Comparison of ENCODE assay signal across 8 cellular contexts in genomic region chr6:30683137-30683979, GRCh38. TPM values are rescaled to one million over a fixed set of nuclear protein-coding genes. Genes with fewer than 3 reads are reported as not detected.
DNase-seq lines count a peak whose midpoint lies in the region; ATAC-seq and TF ChIP-seq lines count a peak whose summit lies in the region.

No MANE protein-coding gene starts in this region.

- peak overlapping the region; percentile 94 to 99 for H3K4me3 Mint-ChIP-seq in CD14-positive monocyte
- H3K4me3 Mint-ChIP-seq in neural crest cell, result peak overlapping the region; percentile 90

- no peak for DNase-seq in CD14-positive monocyte (ENCODE audit: low spot score)
- no peak for DNase-seq in neural crest cell (ENCODE audit: low read depth, low spot score)
- DNase-seq in superior temporal gyrus (ENCODE audit: extremely low spot score), result no peak
- DNase-seq in GDM1 (lab: John Stamatoyannopoulos, UW), result no peak

- peaks cover 47 to 64% of the 10 kb centered on the region in 2 donors for H3K36me3 Mint-ChIP-seq in CD14-positive monocyte
- peaks cover 8% of the 10 kb centered on the region for H3K36me3 Mint-ChIP-seq in neural crest cell (ENCODE audit: low read depth)

- H3K36me3 ChIP-seq in OCI-LY1 (ENCODE audit: insufficient read depth, low read length), result peaks cover 14% of the 10 kb centered on the region; the same call in 1 of the 2 replicates
- no peaks in the 10 kb centered on the region for H3K36me3 ChIP-seq in ectodermal cell (ENCODE audit: control insufficient read depth, insufficient read depth, low read length)

- H3K4me1 ChIP-seq in OCI-LY1 (ENCODE audit: insufficient read depth, low read length, severe bottlenecking) (peaks cover 80% of the 10 kb centered on the region), ectodermal cell (ENCODE audit: control insufficient read depth, insufficient read depth, low read length) (peaks cover 54% of the 10 kb centered on the region)

- H3F3A ChIP-seq in OCI-LY1 (ENCODE audit: insufficient read depth, low read length), result peaks cover 16% of the 10 kb centered on the region

- intact Hi-C loops in CD14-positive monocyte (cut with micrococcal nuclease), result loop anchor here in 1 of 2 donors (5.0 kb wide), 1 partner anchor 66 kb away; the partner anchor contains the start of genes MRPS18B and PPP1R10

- WGBS in ectodermal cell, 2 experiments, result 25 to 31% methylated on average over 7 of the region's 7 CpGs

- ATAC-seq in GM18870 (IDR thresholded peaks at IDR 0.05; ENCODE audit: unreplicated experiment) (no peak), GM19455 (IDR thresholded peaks at IDR 0.05; ENCODE audit: unreplicated experiment) (no peak)

- peak overlapping the region; percentile 75 for H3K4me2 ChIP-seq in OCI-LY1 (ENCODE audit: low read length)

- H3K27me3 ChIP-seq in OCI-LY1 (ENCODE audit: insufficient read depth, low read length) (no peaks in the 10 kb centered on the region), ectodermal cell (ENCODE audit: control insufficient read depth, insufficient read depth, low read length, poor library complexity, severe bottlenecking) (no peaks in the 10 kb centered on the region)

- H3K9me3 ChIP-seq in OCI-LY1 (ENCODE audit: low read length) (no peaks in the 10 kb centered on the region), ectodermal cell (ENCODE audit: control insufficient read depth, low read length) (no peaks in the 10 kb centered on the region)

- peaks cover 56% of the 10 kb centered on the region for H3K4me1 Mint-ChIP-seq in CD14-positive monocyte
- H3K4me1 Mint-ChIP-seq in neural crest cell, result peaks cover 81% of the 10 kb centered on the region

- no peaks in the 10 kb centered on the region for H3K9me2 ChIP-seq in OCI-LY1 (ENCODE audit: low read depth, low read length)

- no peak overlapping the region for H2AFZ ChIP-seq in OCI-LY1 (ENCODE audit: low read length)

- H3K27me3 Mint-ChIP-seq in CD14-positive monocyte (ENCODE audit: low read depth in 3 of 3) (peaks cover 0 to 5% (median 0%) of the 10 kb centered on the region in 3 donors), neural crest cell (ENCODE audit: low read depth) (no peaks in the 10 kb centered on the region)

- H3K27ac ChIP-seq in OCI-LY1 (ENCODE audit: low read depth, low read length, poor library complexity, severe bottlenecking) (peak overlapping the region; percentile 95), ectodermal cell (ENCODE audit: insufficient read depth, low read depth, low read length, poor library complexity, severe bottlenecking) (no peak overlapping the region)

- peaks cover 0 to 1% (median 0%) of the 10 kb centered on the region in 7 donors for H3K9me3 Mint-ChIP-seq in CD14-positive monocyte
- H3K9me3 Mint-ChIP-seq in neural crest cell, result no peaks in the 10 kb centered on the region

- peaks cover 38% of the 10 kb centered on the region for H3K79me2 ChIP-seq in OCI-LY1 (ENCODE audit: insufficient read depth, low read length)

- H3K4me3 ChIP-seq in OCI-LY1 (ENCODE audit: low read depth, low read length, poor library complexity, severe bottlenecking), result peak overlapping the region; percentile 87
- H3K4me3 ChIP-seq in ectodermal cell (ENCODE audit: insufficient read depth, low read depth, low read length), result peak overlapping the region; percentile 40

- TF ChIP-seq CTCF in CD14-positive monocyte (IDR thresholded peaks at IDR 0.05) (no peak), OCI-LY1 (IDR thresholded peaks at IDR 0.05; ENCODE audit: low read length) (no peak), neural crest cell (conservative IDR thresholded peaks at IDR 0.05) (no peak)

- H4K20me1 ChIP-seq in OCI-LY1 (ENCODE audit: insufficient read depth, low read length), result no peaks in the 10 kb centered on the region

- H3K9ac ChIP-seq in OCI-LY1 (ENCODE audit: low read length), result peak overlapping the region; percentile 95

- H3K27ac Mint-ChIP-seq in CD14-positive monocyte (peak overlapping the region; percentile 97 to 100 (median 99)), neural crest cell (ENCODE audit: unreplicated experiment) (no peak overlapping the region)

RNA-seq across cellular contexts. Expression of gene PPP1R18, which starts 3.1 kb away (rescaled TPM):
- 10 to 100 TPM; 58.5 to 78.9 TPM for polyA plus RNA-seq in CD14-positive monocyte
- polyA plus RNA-seq in ectodermal cell (2013, experiment 1 of 4), result 56.8 TPM
- polyA plus RNA-seq in ectodermal cell (2013, experiment 2 of 4), result 62.0 TPM
- 54.7 TPM for polyA plus RNA-seq in ectodermal cell (2013, experiment 3 of 4)
- 61.8 TPM for polyA plus RNA-seq in ectodermal cell (2013, experiment 4 of 4)
- total RNA-seq in neural crest cell, result 71.0 and 71.1 TPM in 2 replicates

RNA-seq across cellular contexts. Expression of gene NRM, which starts 7.4 kb away (rescaled TPM):
- polyA plus RNA-seq in CD14-positive monocyte, result 10 to 100 TPM; 25.9 to 35.0 TPM
- polyA plus RNA-seq in ectodermal cell (2013, experiment 1 of 4), result 76.5 TPM
- polyA plus RNA-seq in ectodermal cell (2013, experiment 2 of 4), result 72.5 TPM
- polyA plus RNA-seq in ectodermal cell (2013, experiment 3 of 4), result 59.8 TPM
- polyA plus RNA-seq in ectodermal cell (2013, experiment 4 of 4), result 70.5 TPM
- 66.5 and 69.2 TPM in 2 replicates for total RNA-seq in neural crest cell

RNA-seq across cellular contexts. Expression of gene DHX16, which starts 10.6 kb away (rescaled TPM):
- polyA plus RNA-seq in CD14-positive monocyte, result 10 to 100 TPM; 16.4 to 19.0 TPM
- 36.3 TPM for polyA plus RNA-seq in ectodermal cell (2013, experiment 1 of 4)
- polyA plus RNA-seq in ectodermal cell (2013, experiment 2 of 4), result 34.9 TPM
- polyA plus RNA-seq in ectodermal cell (2013, experiment 3 of 4), result 29.0 TPM
- polyA plus RNA-seq in ectodermal cell (2013, experiment 4 of 4), result 29.8 TPM
- 30.3 and 31.3 TPM in 2 replicates for total RNA-seq in neural crest cell

RNA-seq across cellular contexts. Expression of gene MDC1, which starts 33.7 kb away (rescaled TPM):
- polyA plus RNA-seq in CD14-positive monocyte, result under 1 TPM; 0.27 to 0.34 TPM
- polyA plus RNA-seq in ectodermal cell (2013, experiment 1 of 4), result 97.8 TPM
- 99.6 TPM for polyA plus RNA-seq in ectodermal cell (2013, experiment 2 of 4)
- polyA plus RNA-seq in ectodermal cell (2013, experiment 3 of 4), result 94.9 TPM
- 96.9 TPM for polyA plus RNA-seq in ectodermal cell (2013, experiment 4 of 4)
- 104 and 107 TPM in 2 replicates for total RNA-seq in neural crest cell

RNA-seq across cellular contexts. Expression of gene C6orf136, which starts 36.4 kb away (rescaled TPM):
- polyA plus RNA-seq in CD14-positive monocyte, result 1 to 10 TPM; 2.0 to 2.7 TPM
- 17.3 TPM for polyA plus RNA-seq in ectodermal cell (2013, experiment 1 of 4)
- 17.0 TPM for polyA plus RNA-seq in ectodermal cell (2013, experiment 2 of 4)
- polyA plus RNA-seq in ectodermal cell (2013, experiment 3 of 4), result 13.2 TPM
- polyA plus RNA-seq in ectodermal cell (2013, experiment 4 of 4), result 15.6 TPM
- total RNA-seq in neural crest cell, result 15.4 and 17.4 TPM in 2 replicates
